ENCODE assay signal across 8 cellular contexts in the genomic region with DNA sequence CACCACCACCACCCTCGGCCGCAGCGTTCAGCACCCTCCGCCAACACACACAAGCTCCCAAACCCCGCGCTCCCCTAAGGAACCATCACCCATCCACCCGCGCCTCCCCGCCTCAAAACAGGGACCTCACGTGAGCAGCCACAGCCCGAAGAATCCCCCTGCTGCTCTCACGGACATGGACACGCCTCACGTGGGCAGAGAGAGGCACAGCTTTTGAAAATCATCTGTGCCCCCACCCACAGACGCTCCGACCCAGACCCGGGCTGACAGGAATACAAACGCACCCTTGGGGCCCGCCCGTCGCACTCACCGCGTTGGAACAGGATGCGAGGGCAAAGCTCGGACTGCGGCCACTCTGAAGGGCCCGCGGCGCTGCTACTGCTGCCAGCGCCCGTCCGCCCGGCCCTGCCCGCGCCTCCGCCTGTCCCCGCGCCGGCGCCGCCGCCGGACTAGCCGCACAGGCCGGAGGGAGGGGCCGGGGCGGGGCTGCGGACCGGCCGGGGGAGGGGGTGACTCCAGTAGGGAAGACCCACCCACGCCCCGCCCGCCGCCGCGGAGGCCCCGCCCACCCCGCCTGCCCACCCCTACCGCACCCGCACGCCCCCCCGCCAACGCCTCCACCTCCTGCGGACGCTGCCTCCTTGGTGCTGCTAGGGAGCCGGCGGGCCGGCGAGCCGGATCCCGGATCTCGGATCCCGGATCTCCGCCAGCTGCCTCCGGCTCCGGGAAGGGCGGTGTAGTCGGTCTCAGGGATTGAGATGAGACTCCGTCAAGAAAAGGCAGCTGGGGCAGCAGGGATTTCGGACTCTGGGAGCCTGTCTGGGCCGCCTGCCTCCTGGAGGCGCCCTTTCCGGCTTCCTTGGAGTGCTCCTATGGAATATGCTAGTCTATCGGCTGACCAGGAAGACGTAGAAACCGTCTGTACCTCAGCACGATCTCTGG. TPM values are rescaled to one million over a fixed set of nuclear protein-coding genes. Genes with fewer than 3 reads are reported as not detected.
DNase-seq lines count a peak whose midpoint lies in the region; ATAC-seq and TF ChIP-seq lines count a peak whose summit lies in the region.

Gene TRIM3, minus strand, starts transcription at position 461 of the 942 bp plus-strand sequence. CDS start 8,246 bp downstream, outside the sequence.

- H3F3A ChIP-seq in PC-9 (ENCODE audit: insufficient read depth, low read depth), result peaks cover 18% of the 10 kb centered on the region

- DNase-seq in CD8-positive, alpha-beta memory T cell, result peak; percentile 55 to 83 (median 80)
- DNase-seq in PC-9 (peak; percentile 63 to 78), fibroblast of gingiva (ENCODE audit: low read depth) (peak; percentile 89)
- DNase-seq in activated T-helper 1 cell treated with anti-CD3 and anti-CD28 coated beads, Interleukin-2, amount 50 U/mL, for 16 hours (ENCODE audit: low read depth in 1 of 2, low spot score in 1 of 2), result peak; percentile 43 to 64
- peak; percentile 16 to 68 (median 44) for DNase-seq in naive thymus-derived CD4-positive, alpha-beta T cell

- peak; percentile 53 for ATAC-seq in GM21367 (IDR thresholded peaks at IDR 0.05; ENCODE audit: unreplicated experiment)
- ATAC-seq in naive thymus-derived CD4-positive, alpha-beta T cell, result peak; percentile 86
- peak; percentile 91 for ATAC-seq in stimulated activated memory B cell treated with anti-CD40 and anti-IgM and Interleukin-4, amounts not matched to agents 10 μg/mL and 1 μg/mL and 100 μg/mL, for 72 hours

- no peaks in the 10 kb centered on the region for H3K27me3 Mint-ChIP-seq in CD8-positive, alpha-beta memory T cell
- peaks cover 0 to 10% (median 0%) of the 10 kb centered on the region in 5 donors for H3K27me3 Mint-ChIP-seq in naive thymus-derived CD4-positive, alpha-beta T cell
- H3K27me3 Mint-ChIP-seq in stimulated activated memory B cell treated with anti-CD40 and anti-IgM and Interleukin-4, amounts not matched to agents 10 μg/mL and 1 μg/mL and 100 μg/mL, for 72 hours, result no peaks in the 10 kb centered on the region

- H3K4me1 Mint-ChIP-seq in CD8-positive, alpha-beta memory T cell, result peaks cover 15 to 30% (median 20%) of the 10 kb centered on the region in 3 donors
- H3K4me1 Mint-ChIP-seq in naive thymus-derived CD4-positive, alpha-beta T cell, result peaks cover 12 to 31% (median 20%) of the 10 kb centered on the region in 7 donors
- H3K4me1 Mint-ChIP-seq in stimulated activated memory B cell treated with anti-CD40 and anti-IgM and Interleukin-4, amounts not matched to agents 10 μg/mL and 1 μg/mL and 100 μg/mL, for 72 hours, result peaks cover 15% of the 10 kb centered on the region

- H3K36me3 Mint-ChIP-seq in CD8-positive, alpha-beta memory T cell, result peaks cover 0 to 21% (median under 1%) of the 10 kb centered on the region in 3 donors
- H3K36me3 Mint-ChIP-seq in naive thymus-derived CD4-positive, alpha-beta T cell, result peaks cover 0 to 14% (median 0%) of the 10 kb centered on the region in 5 donors
- H3K36me3 Mint-ChIP-seq in stimulated activated memory B cell treated with anti-CD40 and anti-IgM and Interleukin-4, amounts not matched to agents 10 μg/mL and 1 μg/mL and 100 μg/mL, for 72 hours, result peaks cover 18% of the 10 kb centered on the region

- H3K27ac Mint-ChIP-seq in CD8-positive, alpha-beta memory T cell, result peak within 1 kb of the TSS; percentile 53 to 95 (median 88)
- H3K27ac Mint-ChIP-seq in naive thymus-derived CD4-positive, alpha-beta T cell, result peak within 1 kb of the TSS; percentile 40 to 90 (median 88)
- H3K27ac Mint-ChIP-seq in stimulated activated memory B cell treated with anti-CD40 and anti-IgM and Interleukin-4, amounts not matched to agents 10 μg/mL and 1 μg/mL and 100 μg/mL, for 72 hours, result peak within 1 kb of the TSS; percentile 76

- CTCF ChIA-PET in CD8-positive, alpha-beta memory T cell (lab: Charles Lee), result interaction anchor here (1.2 to 4.7 kb wide), 3 partner anchors 82 to 209 kb away, joined by 4 to 24 read pairs (median 5); partner anchors contain the start of gene MRPL17
- CTCF ChIA-PET in PC-9 (lab: Charles Lee), result interaction anchor here (0.7 kb wide), 1 partner anchor 157 kb away, joined by 4 read pairs; no protein-coding TSS in a partner anchor
- CTCF ChIA-PET in naive thymus-derived CD4-positive, alpha-beta T cell (lab: Charles Lee), result interaction anchor here (1.5 to 1.7 kb wide), 2 partner anchors 33 to 95 kb away, joined by 5 read pairs; partner anchors contain the start of gene HPX

- H3K9ac ChIP-seq in HUES64 (ENCODE audit: low read depth, low read length), result peak within 1 kb of the TSS; percentile 70

- H3K27me3 ChIP-seq in CD8-positive, alpha-beta memory T cell (ENCODE audit: insufficient read depth, low read length, poor library complexity, severe bottlenecking), result no peaks in the 10 kb centered on the region
- H3K27me3 ChIP-seq in HUES64 (ENCODE audit: insufficient read depth, low read length), result peaks cover 4% of the 10 kb centered on the region; the same call in 1 of the 2 replicates
- H3K27me3 ChIP-seq in PC-9 (ENCODE audit: insufficient read depth, low read depth), result no peaks in the 10 kb centered on the region
- no peaks in the 10 kb centered on the region for H3K27me3 ChIP-seq in naive thymus-derived CD4-positive, alpha-beta T cell (ENCODE audit: control insufficient read depth in 2 of 2, insufficient read depth in 2 of 2, low read length in 2 of 2)

- H4K20me1 ChIP-seq in PC-9 (ENCODE audit: insufficient read depth), result no peaks in the 10 kb centered on the region

- under 1% methylated on average over 74 of the region's 87 CpGs for whole genome bisulfite sequencing in HUES64

- peak within 1 kb of the TSS; percentile 80 to 94 (median 89) for H3K4me3 Mint-ChIP-seq in CD8-positive, alpha-beta memory T cell
- peak within 1 kb of the TSS; percentile 78 to 90 (median 86) for H3K4me3 Mint-ChIP-seq in naive thymus-derived CD4-positive, alpha-beta T cell
- peak within 1 kb of the TSS; percentile 89 for H3K4me3 Mint-ChIP-seq in stimulated activated memory B cell treated with anti-CD40 and anti-IgM and Interleukin-4, amounts not matched to agents 10 μg/mL and 1 μg/mL and 100 μg/mL, for 72 hours

- intact Hi-C loops in PC-9 (cut with micrococcal nuclease; ENCODE audit: unreplicated experiment), result loop anchor here (10.0 kb wide), 1 partner anchor 131 kb away; the partner anchor contains the start of genes ILK and RRP8
- intact Hi-C loops in naive thymus-derived CD4-positive, alpha-beta T cell (cut with micrococcal nuclease), result loop anchor here in 1 of 2 donors (1.0 to 5.0 kb wide), 4 partner anchors 8 to 239 kb away; partner anchors contain the start of genes ARFIP2, FHIP1B and TIMM10B

- no peaks in the 10 kb centered on the region for H3K9me3 ChIP-seq in CD8-positive, alpha-beta memory T cell (ENCODE audit: low read length)
- H3K9me3 ChIP-seq in HUES64 (ENCODE audit: insufficient read depth, low read depth, low read length), result no peaks in the 10 kb centered on the region
- H3K9me3 ChIP-seq in PC-9 (ENCODE audit: insufficient read depth, low read depth), result no peaks in the 10 kb centered on the region
- no peaks in the 10 kb centered on the region for H3K9me3 ChIP-seq in naive thymus-derived CD4-positive, alpha-beta T cell (ENCODE audit: control insufficient read depth in 2 of 3, low read length in 3 of 3)

- H2AFZ ChIP-seq in PC-9, result peak within 1 kb of the TSS; percentile 86

- H3K4me3 ChIP-seq in CD8-positive, alpha-beta memory T cell (ENCODE audit: low read length), result peak within 1 kb of the TSS; percentile 66
- peak within 1 kb of the TSS; percentile 90 for H3K4me3 ChIP-seq in HUES64 (ENCODE audit: low read length)
- H3K4me3 ChIP-seq in PC-9, result peak within 1 kb of the TSS; percentile 71; the same call in 1 of the 2 replicates
- peak within 1 kb of the TSS; percentile 56 for H3K4me3 ChIP-seq in naive thymus-derived CD4-positive, alpha-beta T cell (ENCODE audit: low read length)

- peak; percentile 22; the same call in 1 of the 2 replicates for TF ChIP-seq CTCF in PC-9 (conservative IDR thresholded peaks at IDR 0.05)

- peak within 1 kb of the TSS; percentile 65 for H3K27ac ChIP-seq in CD8-positive, alpha-beta memory T cell (ENCODE audit: low read depth, low read length)
- H3K27ac ChIP-seq in HUES64 (ENCODE audit: low read depth, low read length) (peak within 1 kb of the TSS; percentile 71; the same call in 1 of the 2 replicates), PC-9 (peak within 1 kb of the TSS; percentile 68)
- H3K27ac ChIP-seq in naive thymus-derived CD4-positive, alpha-beta T cell (ENCODE audit: low read depth, low read length), result peak within 1 kb of the TSS; percentile 71

- no peaks in the 10 kb centered on the region for H3K9me3 Mint-ChIP-seq in CD8-positive, alpha-beta memory T cell
- no peaks in the 10 kb centered on the region for H3K9me3 Mint-ChIP-seq in naive thymus-derived CD4-positive, alpha-beta T cell
- no peaks in the 10 kb centered on the region for H3K9me3 Mint-ChIP-seq in stimulated activated memory B cell treated with anti-CD40 and anti-IgM and Interleukin-4, amounts not matched to agents 10 μg/mL and 1 μg/mL and 100 μg/mL, for 72 hours

- H3K79me2 ChIP-seq in PC-9 (ENCODE audit: low read depth), result no peaks in the 10 kb centered on the region

- BruUV-seq in PC-9 (replicated peaks; lab: Mats Ljungman, UMichigan), result no TSS peak

- peak within 1 kb of the TSS; percentile 81 for H3K4me2 ChIP-seq in PC-9

- no peaks in the 10 kb centered on the region for H3K9me2 ChIP-seq in PC-9 (ENCODE audit: insufficient read depth)

- H3K36me3 ChIP-seq in CD8-positive, alpha-beta memory T cell (ENCODE audit: insufficient read depth, low read length), result peaks cover 6% of the 10 kb centered on the region
- H3K36me3 ChIP-seq in HUES64 (ENCODE audit: insufficient read depth, low read length) (peaks cover 24% of the 10 kb centered on the region), PC-9 (ENCODE audit: low read depth) (no peaks in the 10 kb centered on the region)
- peaks cover 0 to 20% (median 13%) of the 10 kb centered on the region in 3 experiments for H3K36me3 ChIP-seq in naive thymus-derived CD4-positive, alpha-beta T cell (ENCODE audit: control insufficient read depth in 2 of 3, insufficient read depth in 3 of 3, low read length in 3 of 3)

- POLR2A ChIA-PET in CD8-positive, alpha-beta memory T cell (lab: Charles Lee), result interaction anchor here (0.9 kb wide), 1 partner anchor 84 kb away, joined by 3 read pairs; the partner anchor contains the start of gene SMPD1
- POLR2A ChIA-PET in PC-9 (lab: Charles Lee; ENCODE audit: unreplicated experiment), result interaction anchor here (0.6 to 1.2 kb wide), 2 partner anchors 84 to 450 kb away, joined by 14 to 16 read pairs; partner anchors contain the start of gene SMPD1
- POLR2A ChIA-PET in naive thymus-derived CD4-positive, alpha-beta T cell (lab: Charles Lee), result interaction anchor here (0.9 to 3.5 kb wide), 5 partner anchors 9 to 138 kb away, joined by 3 to 20 read pairs (median 4); partner anchors contain the start of genes ARFIP2, SMPD1, TAF10 and TIMM10B

- H3K4me1 ChIP-seq in CD8-positive, alpha-beta memory T cell (ENCODE audit: insufficient read depth, low read length), result peaks cover 14% of the 10 kb centered on the region
- H3K4me1 ChIP-seq in HUES64 (ENCODE audit: insufficient read depth, low read length) (peaks cover 13% of the 10 kb centered on the region), PC-9 (replicated peaks; ENCODE audit: insufficient read depth) (no peaks in the 10 kb centered on the region)
- H3K4me1 ChIP-seq in naive thymus-derived CD4-positive, alpha-beta T cell (ENCODE audit: control insufficient read depth in 2 of 2, insufficient read depth in 2 of 2, low read length in 2 of 2), result peaks cover 7 to 11% of the 10 kb centered on the region in 2 donors

RNA-seq across cellular contexts. Expression of gene TRIM3, which starts in this region (rescaled TPM):
- 1 to 10 TPM; 6.4 to 6.8 TPM for total RNA-seq in CD8-positive, alpha-beta memory T cell
- polyA plus RNA-seq in CD8-positive, alpha-beta memory T cell, result 2.4 TPM
- 5.8 TPM for polyA plus RNA-seq in HUES64 (2013, experiment 1 of 2)
- 8.9 TPM for polyA plus RNA-seq in HUES64 (2013, experiment 2 of 2)
- 7.1 and 9.0 TPM in 2 replicates for total RNA-seq in PC-9 (2021)
- total RNA-seq in naive thymus-derived CD4-positive, alpha-beta T cell, result 10 to 100 TPM in 4 of 5 experiments, 1 to 10 TPM in 1; 8.1 to 20.7 (median 17.2) TPM
- polyA plus RNA-seq in naive thymus-derived CD4-positive, alpha-beta T cell, result 1 to 10 TPM; 1.6 to 4.2 TPM

Comparison
In these comparisons a context has a peak if more than half of its experiments do, and no peak if none do; other contexts are left out.
1. Peak in every context shown above with its lines: DNase-seq, ATAC-seq, H3K4me3 ChIP-seq and H3K27ac ChIP-seq.